Comparison of ENCODE assay signal across 19 cellular contexts in genomic region chr10:6174201-6174874, GRCh38. TPM values are rescaled to one million over a fixed set of nuclear protein-coding genes. Genes with fewer than 3 reads are reported as not detected.
DNase-seq lines count a peak whose midpoint lies in the region; ATAC-seq and TF ChIP-seq lines count a peak whose summit lies in the region.
"Had no signal": no experiment of that assay in that cellular context is flagged by ENCODE, and none has a peak within 500 bp of the region (broad histone marks: within the 10 kb centered on the region; RNA-seq: fewer than 3 reads in every experiment).

No MANE protein-coding gene starts in this region.

- no peak overlapping the region for H3K4me3 Mint-ChIP-seq in CD14-positive monocyte
- no peak overlapping the region for H3K4me3 Mint-ChIP-seq in T-cell

- H3K9ac ChIP-seq in trophoblast cell (ENCODE audit: low read length): no peak overlapping the region

- no peak overlapping the region for H3K4me3 ChIP-seq in trophoblast cell (ENCODE audit: low read depth, low read length)
- no peak overlapping the region for H3K4me3 ChIP-seq in ovary
- H3K4me3 ChIP-seq: colonic mucosa, transverse colon had no signal

- H2AFZ ChIP-seq in trophoblast cell (ENCODE audit: insufficient read depth, low read length, poor library complexity): no peak overlapping the region

- peaks cover 44 to 53% of the 10 kb centered on the region in 2 donors for H3K36me3 Mint-ChIP-seq in CD14-positive monocyte
- no peaks in the 10 kb centered on the region for H3K36me3 Mint-ChIP-seq in T-cell

- H3K4me1 Mint-ChIP-seq in CD14-positive monocyte: peaks cover 57% of the 10 kb centered on the region
- H3K4me1 Mint-ChIP-seq in T-cell: peaks cover 77 to 78% (median 77%) of the 10 kb centered on the region in 3 donors

- TF ChIP-seq CTCF in CD14-positive monocyte (IDR thresholded peaks at IDR 0.05) (no peak), ovary (IDR thresholded peaks at IDR 0.05) (no peak)

- no peak overlapping the region for H3K14ac ChIP-seq in trophoblast cell (ENCODE audit: low read length)

- H3K27ac Mint-ChIP-seq in CD14-positive monocyte: peak overlapping the region in 4 of 7 donors; percentile 1 to 77 (median 45)
- H3K27ac Mint-ChIP-seq in T-cell: peak overlapping the region; percentile 90

- H3K4me1 ChIP-seq in trophoblast cell (ENCODE audit: control insufficient read depth in 1 of 2, insufficient read depth in 2 of 2, low read length in 2 of 2): peaks cover 3 to 4% of the 10 kb centered on the region in 2 experiments
- peaks cover 49% of the 10 kb centered on the region for H3K4me1 ChIP-seq in ovary (ENCODE audit: insufficient read depth)
- H3K4me1 ChIP-seq: colonic mucosa had no signal

- DNase-seq in CD14-positive monocyte (ENCODE audit: low spot score) (no peak), T-cell (no peak), globus pallidus (ENCODE audit: low spot score) (peak; percentile 80), trophoblast cell (no peak), ovary (no peak), NCI-H446 treated with DMSO at 0.1 percent for 48 hours (lab: John Stamatoyannopoulos, UW) (no peak), NCI-H2196 (lab: John Stamatoyannopoulos, UW; ENCODE audit: unreplicated experiment) (no peak)
- DNase-seq: amniotic stem cell; colonic mucosa; DMS53; NCI-H2107; NCI-H774; stimulated activated CD4-positive, alpha-beta T cell treated with anti-CD3 and anti-CD28 coated beads, Interleukin-2, amount 100 ng/mL, for 48 hours; transverse colon had no signal

- H3K27me3 ChIP-seq in trophoblast cell (ENCODE audit: insufficient read depth, low read length): no peaks in the 10 kb centered on the region
- H3K27me3 ChIP-seq in ovary: no peaks in the 10 kb centered on the region
- H3K27me3 ChIP-seq: colonic mucosa, neutrophil, transverse colon had no signal

- H3K4ac ChIP-seq in trophoblast cell (ENCODE audit: low read depth, low read length): no peak overlapping the region

- H2AK5ac ChIP-seq in trophoblast cell (ENCODE audit: low read length): no peak overlapping the region

- H3K4me2 ChIP-seq in trophoblast cell (ENCODE audit: low read length): no peak overlapping the region

- H4K91ac ChIP-seq in trophoblast cell (ENCODE audit: low read depth, low read length): no peak overlapping the region

- H4K12ac ChIP-seq in trophoblast cell (ENCODE audit: low read depth, low read length): no peak overlapping the region

- no peaks in the 10 kb centered on the region for H3K79me1 ChIP-seq in trophoblast cell (ENCODE audit: low read length)

- WGBS in trophoblast cell (ENCODE audit: extremely low coverage, insufficient coverage, insufficient read length): no CpG with 5 or more reads among the region's 22 CpGs
- WGBS in ovary, 3 donors: 67 to 86% (median 85%) methylated on average over 22 of the region's 22 CpGs

- H3K9me3 Mint-ChIP-seq in CD14-positive monocyte (no peaks in the 10 kb centered on the region), T-cell (no peaks in the 10 kb centered on the region)

- H3K27me3 Mint-ChIP-seq in CD14-positive monocyte (ENCODE audit: low read depth in 3 of 3) (peaks cover 1 to 4% (median 3%) of the 10 kb centered on the region in 3 donors), T-cell (no peaks in the 10 kb centered on the region)

- no peak overlapping the region for H3K23ac ChIP-seq in trophoblast cell (ENCODE audit: low read length)

- no peak overlapping the region for H4K8ac ChIP-seq in trophoblast cell (ENCODE audit: low read depth, low read length)

- no peak overlapping the region for H2BK5ac ChIP-seq in trophoblast cell (ENCODE audit: low read depth, low read length, poor library complexity)

- H2BK12ac ChIP-seq in trophoblast cell (ENCODE audit: low read length): no peak overlapping the region

- peak overlapping the region; percentile 53 for H3K18ac ChIP-seq in trophoblast cell (ENCODE audit: low read length)

- H3K36me3 ChIP-seq in trophoblast cell (ENCODE audit: control insufficient read depth in 1 of 2, insufficient read depth in 2 of 2, low read length in 2 of 2): peaks cover 0 to 4% of the 10 kb centered on the region in 2 experiments
- no peaks in the 10 kb centered on the region for H3K36me3 ChIP-seq in ovary
- H3K36me3 ChIP-seq: colonic mucosa, transverse colon had no signal

- POLR2A ChIA-PET in T-cell (lab: Charles Lee): no interaction called here

- TF ChIP-seq POLR2A in ovary (IDR thresholded peaks at IDR 0.05): no peak

- H3K27ac ChIP-seq in trophoblast cell (ENCODE audit: low read depth, low read length): no peak overlapping the region
- peak overlapping the region in 1 of 2 donors; percentile 24 for H3K27ac ChIP-seq in ovary
- H3K27ac ChIP-seq: colonic mucosa, epithelial cell of prostate, neutrophil had no signal

- CTCF ChIA-PET in T-cell (lab: Charles Lee): interaction anchor here (0.9 to 1.5 kb wide), 3 partner anchors 30 to 232 kb away, joined by 3 to 7 read pairs (median 7); no protein-coding TSS in a partner anchor

- TF ChIP-seq EP300 in ovary (IDR thresholded peaks at IDR 0.05): no peak

- ATAC-seq in T-cell (replicated peaks in 1 of 4) (no peak), GM18858 (IDR thresholded peaks at IDR 0.05; ENCODE audit: unreplicated experiment) (no peak)
- ATAC-seq: HCT116, SK-N-SH treated with all-trans-retinoic acid at 6 μM for 48 hours had no signal

- H2BK120ac ChIP-seq in trophoblast cell (ENCODE audit: insufficient read depth, low read length, poor library complexity): no peak overlapping the region

- H3K79me2 ChIP-seq in trophoblast cell (ENCODE audit: control insufficient read depth, insufficient read depth, low read length, poor library complexity): no peaks in the 10 kb centered on the region

- intact Hi-C loops in CD14-positive monocyte (cut with micrococcal nuclease): no loop called here
- intact Hi-C loops in ovary (cut with DNase I): no loop called here

- peaks cover 1% of the 10 kb centered on the region for H3K9me3 ChIP-seq in trophoblast cell (ENCODE audit: insufficient read depth, low read depth, low read length)
- no peaks in the 10 kb centered on the region for H3K9me3 ChIP-seq in ovary
- H3K9me3 ChIP-seq: colonic mucosa, neutrophil, transverse colon had no signal

RNA-seq across cellular contexts. Expression of gene PFKFB3, which starts 28.4 kb away (rescaled TPM):
- 10 to 100 TPM; 12.2 to 15.8 TPM for polyA plus RNA-seq in CD14-positive monocyte
- total RNA-seq in T-cell: 10 to 100 TPM; 48.7 to 99.2 (median 93.9) TPM
- polyA plus RNA-seq in trophoblast cell (2013): 45.0 and 46.4 TPM in 2 replicates
- 10 to 100 TPM; 28.7 to 60.8 (median 41.6) TPM for total RNA-seq in ovary
- 10 to 100 TPM; 15.3 to 24.5 TPM for polyA plus RNA-seq in ovary
